Comparison of ENCODE assay signal across 21 cellular contexts in genomic region chr10:101848408-101848807, GRCh38.
A peak's percentile ranks its signal among the peaks of the same experiment; 100 is the strongest.
DNase-seq lines count a peak whose midpoint lies in the region; TF ChIP-seq lines count a peak whose summit lies in the region.
"Had no signal": no experiment of that assay in that cellular context is flagged by ENCODE, and none has a peak within 500 bp of the region (broad histone marks: within the 10 kb centered on the region; RNA-seq: fewer than 3 reads in every experiment).

No MANE protein-coding gene starts in this region.

- H3K27me3 Mint-ChIP-seq in dendritic cell treated with granulocyte-macrophage colony-stimulating factor and Interleukin-4, amounts not matched to agents 40 ng/mL and 50 ng/mL, for 4 days = peaks cover 5% of the 10 kb centered on the region
- H3K27me3 Mint-ChIP-seq: brain; stimulated activated memory B cell treated with anti-CD40 and anti-IgM and Interleukin-4, amounts not matched to agents 10 μg/mL and 1 μg/mL and 100 μg/mL, for 72 hours had no signal

- no peak overlapping the region for H3K4me3 Mint-ChIP-seq in dendritic cell treated with granulocyte-macrophage colony-stimulating factor and Interleukin-4, amounts not matched to agents 40 ng/mL and 50 ng/mL, for 4 days
- H3K4me3 Mint-ChIP-seq: activated naive CD8-positive, alpha-beta T cell treated with anti-CD3 and anti-CD28 coated beads, Interleukin-2, amount 10 ng/mL, durations not matched to agents 7 days and 5 days; brain; CD8-positive, alpha-beta memory T cell; stimulated activated memory B cell treated with anti-CD40 and anti-IgM and Interleukin-4, amounts not matched to agents 10 μg/mL and 1 μg/mL and 100 μg/mL, for 72 hours had no signal

- H3K4me3 ChIP-seq in neutrophil (ENCODE audit: low read depth in 1 of 2, low read length in 1 of 2) = peak overlapping the region; percentile 24 to 35
- H3K4me3 ChIP-seq: dorsolateral prefrontal cortex, right atrium auricular region, SJSA1, thyroid gland had no signal

- peaks cover 7% of the 10 kb centered on the region for H3K27me3 ChIP-seq in neutrophil
- H3K27me3 ChIP-seq: dorsolateral prefrontal cortex, right atrium auricular region, SJSA1, thyroid gland had no signal

- peaks cover 45 to 49% of the 10 kb centered on the region in 2 experiments for H3K4me1 ChIP-seq in neutrophil (ENCODE audit: control insufficient read depth in 1 of 2, insufficient read depth in 1 of 2, low read depth in 1 of 2, low read length in 1 of 2)
- H3K4me1 ChIP-seq: SJSA1 had no signal

- no peaks in the 10 kb centered on the region for H3K9me3 Mint-ChIP-seq in dendritic cell treated with granulocyte-macrophage colony-stimulating factor and Interleukin-4, amounts not matched to agents 40 ng/mL and 50 ng/mL, for 4 days
- H3K9me3 Mint-ChIP-seq: activated naive CD8-positive, alpha-beta T cell treated with anti-CD3 and anti-CD28 coated beads, Interleukin-2, amount 10 ng/mL, durations not matched to agents 7 days and 5 days; brain; CD8-positive, alpha-beta memory T cell; stimulated activated memory B cell treated with anti-CD40 and anti-IgM and Interleukin-4, amounts not matched to agents 10 μg/mL and 1 μg/mL and 100 μg/mL, for 72 hours had no signal

- peak overlapping the region; percentile 28 for H3K27ac Mint-ChIP-seq in dendritic cell treated with granulocyte-macrophage colony-stimulating factor and Interleukin-4, amounts not matched to agents 40 ng/mL and 50 ng/mL, for 4 days
- H3K27ac Mint-ChIP-seq: activated naive CD8-positive, alpha-beta T cell treated with anti-CD3 and anti-CD28 coated beads, Interleukin-2, amount 10 ng/mL, durations not matched to agents 7 days and 5 days; brain; CD8-positive, alpha-beta memory T cell; stimulated activated memory B cell treated with anti-CD40 and anti-IgM and Interleukin-4, amounts not matched to agents 10 μg/mL and 1 μg/mL and 100 μg/mL, for 72 hours had no signal

- peaks cover 91% of the 10 kb centered on the region for H3K36me3 Mint-ChIP-seq in dendritic cell treated with granulocyte-macrophage colony-stimulating factor and Interleukin-4, amounts not matched to agents 40 ng/mL and 50 ng/mL, for 4 days (ENCODE audit: low read depth)
- H3K36me3 Mint-ChIP-seq: activated naive CD8-positive, alpha-beta T cell treated with anti-CD3 and anti-CD28 coated beads, Interleukin-2, amount 10 ng/mL, durations not matched to agents 7 days and 5 days had no signal

- no peaks in the 10 kb centered on the region for H3K36me3 ChIP-seq in neutrophil
- H3K36me3 ChIP-seq: SJSA1 had no signal

- H3K9me3 ChIP-seq in neutrophil = no peaks in the 10 kb centered on the region
- H3K9me3 ChIP-seq: right atrium auricular region, SJSA1, thyroid gland had no signal

- H3K4me1 Mint-ChIP-seq in dendritic cell treated with granulocyte-macrophage colony-stimulating factor and Interleukin-4, amounts not matched to agents 40 ng/mL and 50 ng/mL, for 4 days (ENCODE audit: low read depth) = peaks cover 60% of the 10 kb centered on the region

- peak; percentile 21 for DNase-seq in EH (ENCODE audit: low read depth)
- peak; percentile 11 for DNase-seq in NCI-H69 (lab: John Stamatoyannopoulos, UW)
- DNase-seq in NCI-H2196 treated with DMSO at 0.1 percent for 48 hours (lab: John Stamatoyannopoulos, UW; ENCODE audit: unreplicated experiment) = no peak
- no peak for DNase-seq in activated CD4-positive, alpha-beta T cell treated with anti-CD3 and anti-CD28 coated beads, Interleukin-2, amount 50 U/mL, for 4 hours
- no peak for DNase-seq in activated naive CD4-positive, alpha-beta T cell treated with anti-CD3 and anti-CD28 coated beads, Interleukin-2, amount 50 U/mL, for 16 hours
- DNase-seq in activated CD8-positive, alpha-beta memory T cell treated with anti-CD3 and anti-CD28 coated beads for 24 hours = no peak
- DNase-seq: activated naive CD8-positive, alpha-beta T cell treated with anti-CD3 and anti-CD28 coated beads, Interleukin-2, amount 10 ng/mL, durations not matched to agents 7 days and 5 days; CD8-positive, alpha-beta memory T cell; DMS79; dorsolateral prefrontal cortex; erythroblast; NCI-H1105; NCI-H526; OCI-M1; thyroid gland had no signal

- intact Hi-C loops in dendritic cell treated with granulocyte-macrophage colony-stimulating factor and Interleukin-4, amounts not matched to agents 40 ng/mL and 50 ng/mL, for 4 days (cut with micrococcal nuclease) = no loop called here

- peak overlapping the region; percentile 88 for H3K27ac ChIP-seq in neutrophil
- H3K27ac ChIP-seq: right atrium auricular region, SJSA1, thyroid gland had no signal

- TF ChIP-seq CTCF in neutrophil (IDR thresholded peaks at IDR 0.05) = no peak

Comparison
In these comparisons a context has a peak if more than half of its experiments do, and no peak if none do; other contexts are left out.
1. DNase-seq: peak in EH (single experiment) and NCI-H69 (single experiment); none in NCI-H2196 treated with DMSO at 0.1 percent for 48 hours (single experiment), activated CD4-positive, alpha-beta T cell treated with anti-CD3 and anti-CD28 coated beads, Interleukin-2, amount 50 U/mL, for 4 hours (0 of 2), activated naive CD4-positive, alpha-beta T cell treated with anti-CD3 and anti-CD28 coated beads, Interleukin-2, amount 50 U/mL, for 16 hours (single experiment) and activated CD8-positive, alpha-beta memory T cell treated with anti-CD3 and anti-CD28 coated beads for 24 hours (single experiment).